Comparison of ENCODE assay signal across 21 cellular contexts in genomic region chr11:28911829-28912228, GRCh38.
DNase-seq lines count a peak whose midpoint lies in the region; ATAC-seq and TF ChIP-seq lines count a peak whose summit lies in the region.
"Had no signal": no experiment of that assay in that cellular context is flagged by ENCODE, and none has a peak within 500 bp of the region (broad histone marks: within the 10 kb centered on the region; RNA-seq: fewer than 3 reads in every experiment).

No MANE protein-coding gene starts in this region.

- CTCF ChIA-PET in SK-N-SH (lab: Yijun Ruan, JAX) (no interaction called here), Calu3 (lab: Charles Lee) (no interaction called here)

- H2AFZ ChIP-seq in SK-N-SH (ENCODE audit: low read depth) (peak overlapping the region; percentile 70), GM23248 (peak overlapping the region; percentile 63)

- no peak for TF ChIP-seq POLR2A in GM18505 (IDR thresholded peaks at IDR 0.05; ENCODE audit: borderline replicate concordance, extremely low read depth, insufficient read depth, insufficient read length)

- no peaks in the 10 kb centered on the region for H3K36me3 Mint-ChIP-seq in Calu3 (ENCODE audit: insufficient read depth, unreplicated experiment)
- H3K36me3 Mint-ChIP-seq: CD4-positive, CD25-positive, alpha-beta regulatory T cell; CD8-positive, alpha-beta T cell had no signal

- no peaks in the 10 kb centered on the region for H3K9me3 ChIP-seq in SK-N-SH
- no peaks in the 10 kb centered on the region for H3K9me3 ChIP-seq in GM23248 (ENCODE audit: low read depth)
- H3K9me3 ChIP-seq: BE2C, Caco-2, HAP-1 had no signal

- no peaks in the 10 kb centered on the region for H3K27me3 ChIP-seq in SK-N-SH (ENCODE audit: insufficient read depth)
- H3K27me3 ChIP-seq in GM23248 (replicated peaks; ENCODE audit: insufficient read depth): no peaks in the 10 kb centered on the region
- H3K27me3 ChIP-seq: BE2C had no signal

- H3K27ac ChIP-seq in SK-N-SH (ENCODE audit: low read depth in 2 of 2, low read length in 1 of 2): no peak overlapping the region
- H3K27ac ChIP-seq in GM23248: no peak overlapping the region
- H3K27ac ChIP-seq: 22Rv1, C4-2B had no signal

- H3K4me3 ChIP-seq in SK-N-SH (ENCODE audit: low read depth in 2 of 2, low read length in 1 of 2): no peak overlapping the region
- H3K4me3 ChIP-seq in GM23248: no peak overlapping the region
- H3K4me3 ChIP-seq: HAP-1 had no signal

- intact Hi-C loops in Calu3 (cut with micrococcal nuclease; ENCODE audit: unreplicated experiment): no loop called here

- H3K27me3 Mint-ChIP-seq in Calu3 (ENCODE audit: unreplicated experiment): no peaks in the 10 kb centered on the region
- H3K27me3 Mint-ChIP-seq: CD4-positive, CD25-positive, alpha-beta regulatory T cell had no signal

- no peaks in the 10 kb centered on the region for H3K9me2 ChIP-seq in SK-N-SH
- H3K9me2 ChIP-seq in GM23248 (ENCODE audit: insufficient read depth): no peaks in the 10 kb centered on the region

- no peak for DNase-seq in SK-N-SH
- DNase-seq in GM23248: no peak
- peak; percentile 46 for DNase-seq in dermis blood vessel endothelial cell
- DNase-seq in Calu3: no peak
- DNase-seq in NCI-H748 treated with DMSO at 0.1 percent for 48 hours (lab: John Stamatoyannopoulos, UW): no peak
- DNase-seq: ACHN; AML-193; BE2C; Caco-2; CD4-positive, CD25-positive, alpha-beta regulatory T cell; CD8-positive, alpha-beta T cell; DMS 273 treated with DMSO at 0.1 percent for 48 hours; DMS79; GF-D8; GOT3 had no signal

- H3K4me1 Mint-ChIP-seq in Calu3 (ENCODE audit: low read depth, unreplicated experiment): peaks cover 8% of the 10 kb centered on the region
- H3K4me1 Mint-ChIP-seq: CD4-positive, CD25-positive, alpha-beta regulatory T cell had no signal

- no peak overlapping the region for H3K27ac Mint-ChIP-seq in Calu3 (ENCODE audit: unreplicated experiment)
- H3K27ac Mint-ChIP-seq: CD4-positive, CD25-positive, alpha-beta regulatory T cell; CD8-positive, alpha-beta T cell had no signal

- no peak for ATAC-seq in SK-N-SH treated with all-trans-retinoic acid at 6 μM for 48 hours
- ATAC-seq in GM18858 (IDR thresholded peaks at IDR 0.05; ENCODE audit: unreplicated experiment): no peak
- ATAC-seq in GM18505 (IDR thresholded peaks at IDR 0.05; ENCODE audit: unreplicated experiment): no peak
- ATAC-seq: CD8-positive, alpha-beta T cell had no signal

- TF ChIP-seq EP300 in SK-N-SH (IDR thresholded peaks at IDR 0.05; ENCODE audit: borderline replicate concordance in 1 of 2, low read depth in 1 of 2, low read length in 1 of 2): no peak

- TF ChIP-seq CTCF in SK-N-SH (IDR thresholded peaks at IDR 0.05): no peak
- TF ChIP-seq CTCF in Calu3 (IDR thresholded peaks at IDR 0.05; ENCODE audit: unreplicated experiment): no peak

- H3K9ac ChIP-seq in SK-N-SH (no peak overlapping the region), GM23248 (no peak overlapping the region)

- BruUV-seq in Calu3 (replicated peaks; lab: Mats Ljungman, UMichigan): no TSS peak

- no peaks in the 10 kb centered on the region for H4K20me1 ChIP-seq in SK-N-SH (ENCODE audit: insufficient read depth)
- H4K20me1 ChIP-seq in GM23248 (ENCODE audit: insufficient read depth): no peaks in the 10 kb centered on the region

- H3K4me2 ChIP-seq in SK-N-SH (peak overlapping the region; percentile 28; the same call in 1 of the 2 replicates), GM23248 (ENCODE audit: unreplicated experiment) (no peak overlapping the region)

- in situ Hi-C loops in GM23248 (cut with MboI): no loop called here

- no peak for TF ChIP-seq RAD21 in SK-N-SH (IDR thresholded peaks at IDR 0.05; ENCODE audit: low read length)

- no peak overlapping the region for H3K4me3 Mint-ChIP-seq in Calu3 (ENCODE audit: low read depth, unreplicated experiment)
- H3K4me3 Mint-ChIP-seq: CD4-positive, CD25-positive, alpha-beta regulatory T cell; CD8-positive, alpha-beta T cell had no signal

- H3F3A ChIP-seq in SK-N-SH (replicated peaks; ENCODE audit: insufficient read depth) (no peaks in the 10 kb centered on the region), GM23248 (ENCODE audit: insufficient read depth) (0 out of 2 replicates have a peak, but pooled peaks cover 10% of the 10 kb centered on the region)

- no peaks in the 10 kb centered on the region for H3K36me3 ChIP-seq in SK-N-SH (replicated peaks in 1 of 2; ENCODE audit: control insufficient read depth in 1 of 2, insufficient read depth in 2 of 2, low read length in 1 of 2)
- no peaks in the 10 kb centered on the region for H3K36me3 ChIP-seq in GM23248 (ENCODE audit: low read depth)
- H3K36me3 ChIP-seq: BE2C, HAP-1 had no signal

- peaks cover 0 to 21% of the 10 kb centered on the region in 2 experiments; a peak in 1 of 4 replicates for H3K4me1 ChIP-seq in SK-N-SH (ENCODE audit: control insufficient read depth in 1 of 2, insufficient read depth in 2 of 2, low read depth in 1 of 2, low read length in 1 of 2)
- peaks cover 19% of the 10 kb centered on the region; the same call in 1 of the 2 replicates for H3K4me1 ChIP-seq in GM23248 (ENCODE audit: insufficient read depth)
- H3K4me1 ChIP-seq: BE2C, Caco-2, HAP-1 had no signal

- POLR2A ChIA-PET in SK-N-SH (lab: Yijun Ruan, JAX): no interaction called here

- no peaks in the 10 kb centered on the region for H3K79me2 ChIP-seq in SK-N-SH (ENCODE audit: insufficient read depth)
- no peaks in the 10 kb centered on the region for H3K79me2 ChIP-seq in GM23248 (ENCODE audit: insufficient read depth)

- no peaks in the 10 kb centered on the region for H3K9me3 Mint-ChIP-seq in Calu3 (ENCODE audit: low read depth, unreplicated experiment)

- WGBS in SK-N-SH (ENCODE audit: low lambda C conversion rate): 50% methylated on average over 1 of the region's 1 CpG
- 19 to 22% methylated on average over 1 of the region's 1 CpG for WGBS in GM23248 (ENCODE audit: low coverage in 1 of 2, low lambda C conversion rate in 2 of 2, missing lambda C conversion rate in 2 of 2), 2 experiments

TF ChIP-seq in SK-N-SH, 30 proteins besides CTCF, POLR2A, EP300 and RAD21 (continues in another document):
- TF ChIP-seq TAF1 (IDR thresholded peaks at IDR 0.05; ENCODE audit: borderline replicate concordance, low read depth, low read length) (no peak), RXRA (IDR thresholded peaks at IDR 0.05; ENCODE audit: borderline replicate concordance, low read depth) (no peak), NFIC (IDR thresholded peaks at IDR 0.05; ENCODE audit: borderline replicate concordance) (no peak), USF2 (IDR thresholded peaks at IDR 0.05; ENCODE audit: borderline replicate concordance, low read depth, low read length) (no peak), MAX (IDR thresholded peaks at IDR 0.05; ENCODE audit: low read depth) (no peak), GABPA (IDR thresholded peaks at IDR 0.05; ENCODE audit: low read depth) (no peak), JUND (IDR thresholded peaks at IDR 0.05) (no peak), MEF2A (IDR thresholded peaks at IDR 0.05; ENCODE audit: borderline replicate concordance, low read depth) (no peak), SMC3 (IDR thresholded peaks at IDR 0.05; ENCODE audit: low read depth, low read length) (no peak), EZH2phosphoT487 (IDR thresholded peaks at IDR 0.05; ENCODE audit: borderline replicate concordance, low read depth) (no peak), NRF1 (IDR thresholded peaks at IDR 0.05; ENCODE audit: low read depth, low read length) (no peak)

TF ChIP-seq in SK-N-SH treated with all-trans-retinoic acid at 6 μM for 48 hours, 23 proteins besides CTCF, POLR2A, EP300 and RAD21:
- TF ChIP-seq TSHZ2 (CRISPR knock-in tag; IDR thresholded peaks at IDR 0.05): no peak
